Comparison of ENCODE assay signal across 1 cellular context in genomic region chr12:24039113-24039525, GRCh38.
TF ChIP-seq lines count a peak whose summit lies in the region.

No MANE protein-coding gene starts in this region.

TF ChIP-seq in HepG2, 621 proteins besides CTCF, POLR2A, EP300 and RAD21 (continued from another document and continues in another):
- peak; percentile 68; the same call in 1 of the 2 replicates for TF ChIP-seq DPF2 (CRISPR knock-in tag; IDR thresholded peaks at IDR 0.05; ENCODE audit: borderline replicate concordance, low read depth)
- TF ChIP-seq SMAD3 (CRISPR knock-in tag; IDR thresholded peaks at IDR 0.05): peak; percentile 43; the same call in 1 of the 2 replicates
- no peak for TF ChIP-seq PHF20 (CRISPR knock-in tag; IDR thresholded peaks at IDR 0.05)
- no peak for TF ChIP-seq ZSCAN30 (CRISPR knock-in tag; IDR thresholded peaks at IDR 0.05)
- TF ChIP-seq ZNF609 (CRISPR knock-in tag; IDR thresholded peaks at IDR 0.05; ENCODE audit: borderline replicate concordance): peak; percentile 82; the same call in 1 of the 2 replicates
- no peak for TF ChIP-seq ZNF207 (IDR thresholded peaks at IDR 0.05; ENCODE audit: borderline replicate concordance)
- TF ChIP-seq ZBTB49 (CRISPR knock-in tag; IDR thresholded peaks at IDR 0.05; ENCODE audit: borderline replicate concordance): no peak
- no peak for TF ChIP-seq E2F5 (CRISPR knock-in tag; conservative IDR thresholded peaks at IDR 0.05)
- TF ChIP-seq MLXIP (CRISPR knock-in tag; IDR thresholded peaks at IDR 0.05; ENCODE audit: borderline replicate concordance): no peak
- TF ChIP-seq PITX1 (CRISPR knock-in tag; IDR thresholded peaks at IDR 0.05): peak; percentile 37; the same call in 1 of the 2 replicates
- TF ChIP-seq ISL2 (CRISPR knock-in tag; IDR thresholded peaks at IDR 0.05): peak; percentile 93
- no peak for TF ChIP-seq MXD3 (CRISPR knock-in tag; IDR thresholded peaks at IDR 0.05)
- no peak for TF ChIP-seq TOPORS (CRISPR knock-in tag; IDR thresholded peaks at IDR 0.05)
- TF ChIP-seq NFIC (IDR thresholded peaks at IDR 0.05; ENCODE audit: low read length): peak; percentile 94
- TF ChIP-seq NFE2L1 (CRISPR knock-in tag; IDR thresholded peaks at IDR 0.05; ENCODE audit: borderline replicate concordance): no peak
- no peak; the same call in 1 of the 2 replicates for TF ChIP-seq DNMT3B (CRISPR knock-in tag; conservative IDR thresholded peaks at IDR 0.05)
- TF ChIP-seq RFXANK (CRISPR knock-in tag; IDR thresholded peaks at IDR 0.05): no peak
- no peak for TF ChIP-seq IRF9 (CRISPR knock-in tag; IDR thresholded peaks at IDR 0.05; ENCODE audit: borderline replicate concordance)
- TF ChIP-seq ZNF20 (CRISPR knock-in tag; IDR thresholded peaks at IDR 0.05): no peak
- TF ChIP-seq MXD4 (CRISPR knock-in tag; IDR thresholded peaks at IDR 0.05): no peak
- TF ChIP-seq CENPX (CRISPR knock-in tag; IDR thresholded peaks at IDR 0.05): no peak
- TF ChIP-seq ZNF510 (CRISPR knock-in tag; IDR thresholded peaks at IDR 0.05; ENCODE audit: low read depth): no peak
- peak; percentile 29; the same call in 1 of the 2 replicates for TF ChIP-seq FOXK2 (IDR thresholded peaks at IDR 0.05)
- TF ChIP-seq ATF2 (CRISPR knock-in tag; IDR thresholded peaks at IDR 0.05): peak; percentile 17; the same call in 1 of the 2 replicates
- TF ChIP-seq MLX (CRISPR knock-in tag; IDR thresholded peaks at IDR 0.05): peak; percentile 43; the same call in 1 of the 2 replicates
- 0 out of 4 replicates have a peak, but pooled peaks of 1 of the 2 experiments have one; percentile 39 for TF ChIP-seq REST (IDR thresholded peaks at IDR 0.05; ENCODE audit: borderline replicate concordance in 1 of 2, low read depth in 1 of 2, low read length in 2 of 2)
- no peak for TF ChIP-seq ZNF138 (CRISPR knock-in tag; IDR thresholded peaks at IDR 0.05; ENCODE audit: low read depth)
- no peak for TF ChIP-seq ZNF747 (CRISPR knock-in tag; IDR thresholded peaks at IDR 0.05; ENCODE audit: borderline replicate concordance)
- no peak for TF ChIP-seq ZNF749 (CRISPR knock-in tag; IDR thresholded peaks at IDR 0.05; ENCODE audit: borderline replicate concordance)
- peak; percentile 68; the same call in 1 of the 2 replicates for TF ChIP-seq GATA4 (IDR thresholded peaks at IDR 0.05; ENCODE audit: borderline replicate concordance, low read depth)
- TF ChIP-seq HMGA1 (CRISPR knock-in tag; conservative IDR thresholded peaks at IDR 0.05): no peak
- no peak for TF ChIP-seq TIGD3 (CRISPR knock-in tag; IDR thresholded peaks at IDR 0.05; ENCODE audit: borderline replicate concordance)
- TF ChIP-seq ZNF563 (CRISPR knock-in tag; IDR thresholded peaks at IDR 0.05): no peak
- TF ChIP-seq PREB (CRISPR knock-in tag; IDR thresholded peaks at IDR 0.05): no peak
- TF ChIP-seq NFYC (CRISPR knock-in tag; IDR thresholded peaks at IDR 0.05): no peak
